ENCODE assay signal across 8 cellular contexts in the genomic region with DNA sequence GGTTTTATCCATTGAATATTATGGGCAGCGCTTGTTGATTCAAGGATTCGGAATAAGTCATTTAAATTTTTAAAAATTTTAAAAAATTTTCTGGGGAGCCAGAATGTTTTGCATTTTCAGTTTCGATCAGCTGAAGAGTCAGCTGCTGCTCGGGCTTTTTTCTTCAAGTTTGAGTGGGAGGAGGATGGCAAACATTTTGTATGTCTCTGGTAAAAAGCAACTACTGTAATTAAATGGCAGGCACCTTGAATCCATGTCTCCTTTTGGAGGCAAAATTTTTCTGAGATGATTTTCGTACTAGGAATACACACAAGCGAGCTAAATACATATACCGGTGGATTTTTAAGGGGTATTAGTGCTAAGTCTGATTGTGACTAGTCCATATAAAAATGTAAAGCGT. TPM values are rescaled to one million over a fixed set of nuclear protein-coding genes. Genes with fewer than 3 reads are reported as not detected.
DNase-seq lines count a peak whose midpoint lies in the region; ATAC-seq and TF ChIP-seq lines count a peak whose summit lies in the region.

No MANE protein-coding gene starts in this region.

- H3K4me1 Mint-ChIP-seq in central memory CD8-positive, alpha-beta T cell = peaks cover 30% of the 10 kb centered on the region
- H3K4me1 Mint-ChIP-seq in mesothelial cell of epicardium = peaks cover 34% of the 10 kb centered on the region

- POLR2A ChIA-PET in PC-3 (lab: Charles Lee; ENCODE audit: unreplicated experiment) = no interaction called here

- H3K36me3 ChIP-seq in PC-3 (ENCODE audit: low read depth, low read length) (peaks cover 12% of the 10 kb centered on the region; the same call in 1 of the 2 replicates), upper lobe of right lung (peaks cover 23% of the 10 kb centered on the region)

- H3K27me3 ChIP-seq in PC-3 (ENCODE audit: low read length) (no peaks in the 10 kb centered on the region), upper lobe of right lung (no peaks in the 10 kb centered on the region)

- H3K27ac ChIP-seq in PC-3 (ENCODE audit: low read length) = peak overlapping the region; percentile 90
- peak overlapping the region; percentile 93 for H3K27ac ChIP-seq in upper lobe of right lung

- TF ChIP-seq CTCF in PC-3 (conservative IDR thresholded peaks at IDR 0.05; ENCODE audit: low read depth, low read length) (no peak), mesothelial cell of epicardium (IDR thresholded peaks at IDR 0.05; ENCODE audit: unreplicated experiment) (no peak), upper lobe of right lung (IDR thresholded peaks at IDR 0.05) (no peak)

- ATAC-seq in HG02852 (IDR thresholded peaks at IDR 0.05; ENCODE audit: unreplicated experiment) (peak; percentile 30), PC-3 (no peak), upper lobe of right lung (no peak)
- peak; percentile 21 for ATAC-seq in central memory CD8-positive, alpha-beta T cell (replicated peaks; ENCODE audit: extremely low read depth, poor library complexity, severe bottlenecking)

- no peaks in the 10 kb centered on the region for H3F3A ChIP-seq in PC-3 (ENCODE audit: low read length, unreplicated experiment)

- peak overlapping the region; percentile 82 for H3K4me2 ChIP-seq in PC-3 (ENCODE audit: low read length)

- H3K9me3 ChIP-seq in PC-3 (ENCODE audit: low read length) (no peaks in the 10 kb centered on the region), upper lobe of right lung (no peaks in the 10 kb centered on the region)

- peak overlapping the region; percentile 94 for H3K27ac Mint-ChIP-seq in central memory CD8-positive, alpha-beta T cell (ENCODE audit: low read depth)
- H3K27ac Mint-ChIP-seq in mesothelial cell of epicardium = peak overlapping the region; percentile 99

- H3K4me3 ChIP-seq in PC-3 (ENCODE audit: low read length) (peak overlapping the region; percentile 90), upper lobe of right lung (peak overlapping the region; percentile 80)

- CTCF ChIA-PET in PC-3 (lab: Charles Lee) = interaction anchor here (0.6 kb wide), 1 partner anchor 780 kb away, joined by 4 read pairs; no protein-coding TSS in a partner anchor

- H3K4me3 Mint-ChIP-seq in central memory CD8-positive, alpha-beta T cell = peak overlapping the region; percentile 93
- peak overlapping the region; percentile 96 for H3K4me3 Mint-ChIP-seq in mesothelial cell of epicardium

- no peaks in the 10 kb centered on the region for H3K27me3 Mint-ChIP-seq in central memory CD8-positive, alpha-beta T cell
- no peaks in the 10 kb centered on the region for H3K27me3 Mint-ChIP-seq in mesothelial cell of epicardium (ENCODE audit: low read depth)

- peak overlapping the region; percentile 92 for H3K9ac ChIP-seq in PC-3 (ENCODE audit: low read length)

- no TSS peak for BruUV-seq in PC-3 (replicated peaks; lab: Mats Ljungman, UMichigan)

- intact Hi-C loops in PC-3 (cut with micrococcal nuclease) = no loop called here
- intact Hi-C loops in upper lobe of right lung (cut with DNase I) = no loop called here

- peak; percentile 4 for DNase-seq in activated T-cell treated with anti-CD3 and anti-CD28 coated beads for 4 hours
- DNase-seq in activated T-cell treated with anti-CD3 and anti-CD28 coated beads, Interleukin-2, amount 50 U/mL, for 48 hours = no peak
- DNase-seq in PC-3 = no peak
- no peak for DNase-seq in central memory CD8-positive, alpha-beta T cell (ENCODE audit: low spot score in 2 of 2)
- DNase-seq in mesothelial cell of epicardium (ENCODE audit: low spot score in 2 of 2, unreplicated experiment in 2 of 2) = no peak
- no peak for DNase-seq in upper lobe of right lung
- no peak for DNase-seq in NCI-H446 treated with DMSO at 0.1 percent for 48 hours (lab: John Stamatoyannopoulos, UW)

- H3K79me2 ChIP-seq in PC-3 (ENCODE audit: low read length) = peaks cover 76% of the 10 kb centered on the region

- no peaks in the 10 kb centered on the region for H4K20me1 ChIP-seq in PC-3 (ENCODE audit: low read length)

- H3K9me2 ChIP-seq in PC-3 (replicated peaks; ENCODE audit: low read length) = no peaks in the 10 kb centered on the region

- H3K4me1 ChIP-seq in PC-3 (ENCODE audit: insufficient read depth, low read length) (peaks cover 17% of the 10 kb centered on the region; the same call in 1 of the 2 replicates), upper lobe of right lung (peaks cover 27% of the 10 kb centered on the region)

- H3K36me3 Mint-ChIP-seq in central memory CD8-positive, alpha-beta T cell (ENCODE audit: insufficient read depth) = peaks cover 22% of the 10 kb centered on the region
- H3K36me3 Mint-ChIP-seq in mesothelial cell of epicardium = peaks cover 8% of the 10 kb centered on the region

- no peaks in the 10 kb centered on the region for H3K9me3 Mint-ChIP-seq in central memory CD8-positive, alpha-beta T cell
- H3K9me3 Mint-ChIP-seq in mesothelial cell of epicardium = no peaks in the 10 kb centered on the region

- H2AFZ ChIP-seq in PC-3 (ENCODE audit: low read length) = peak overlapping the region; percentile 87

RNA-seq across cellular contexts. Expression of a gene that starts 0.6 kb away (rescaled TPM):
- total RNA-seq in PC-3 (2014; rRNA removed) (15.7 and 24.3 TPM in 2 replicates), mesothelial cell of epicardium (30.4 to 31.9 TPM (median 31.3 TPM) in 3 replicates), upper lobe of right lung (18.1 TPM)

Comparison
In these comparisons a context has a peak if more than half of its experiments do, and no peak if none do; other contexts are left out.
1. ATAC-seq: peak in HG02852 (single experiment) and central memory CD8-positive, alpha-beta T cell (single experiment); none in PC-3 (single experiment) and upper lobe of right lung (single experiment).